10 cellular contexts compared by ENCODE assay signal in genomic region chr21:34795152-34796141, GRCh38.
DNase-seq lines count a peak whose midpoint lies in the region; ATAC-seq and TF ChIP-seq lines count a peak whose summit lies in the region.
"Had no signal": no experiment of that assay in that cellular context is flagged by ENCODE, and none has a peak within 500 bp of the region (broad histone marks: within the 10 kb centered on the region; RNA-seq: fewer than 3 reads in every experiment).

No MANE protein-coding gene starts in this region.

- BruUV-seq in mammary epithelial cell (replicated peaks; lab: Mats Ljungman, UMichigan), result TSS peak; percentile 11

- TF ChIP-seq CTCF in mammary epithelial cell (conservative IDR thresholded peaks at IDR 0.05 in 1 of 2, IDR thresholded peaks at IDR 0.05 in 1 of 2; ENCODE audit: extremely low read depth in 1 of 2, insufficient read depth in 1 of 2, low read depth in 1 of 2, low read length in 2 of 2), result peak in 1 of 2 donors; percentile 22

- no peak overlapping the region for H2BK12ac ChIP-seq in mesenchymal stem cell (ENCODE audit: low read length in 2 of 2)

- H4K8ac ChIP-seq in mesenchymal stem cell (ENCODE audit: low read length), result peak overlapping the region; percentile 45

- H3K4me2 ChIP-seq in mammary epithelial cell (ENCODE audit: insufficient read depth, low read depth, low read length), result no peak overlapping the region
- no peak overlapping the region for H3K4me2 ChIP-seq in mesenchymal stem cell (ENCODE audit: low read length, poor library complexity, severe bottlenecking)

- dilution Hi-C loops in mammary epithelial cell (cut with HindIII; ENCODE audit: low sequenced_read_pairs), result no loop called here

- no peak overlapping the region for H2BK120ac ChIP-seq in mesenchymal stem cell (ENCODE audit: low read depth, low read length)

- peak overlapping the region; percentile 22 to 80 for H3K18ac ChIP-seq in mesenchymal stem cell (ENCODE audit: low read depth in 1 of 2, low read length in 2 of 2)

- H3K27ac Mint-ChIP-seq in effector memory CD8-positive, alpha-beta T cell, result peak overlapping the region in 1 of 2 donors; percentile 13

- H3K4me3 ChIP-seq in mammary epithelial cell (replicated peaks in 1 of 3; ENCODE audit: insufficient read depth in 1 of 3, low read depth in 2 of 3, low read length in 3 of 3) (no peak overlapping the region), mesenchymal stem cell (ENCODE audit: insufficient read depth in 1 of 2, low read depth in 1 of 2, low read length in 2 of 2) (peak overlapping the region in 1 of 2 experiments; percentile 56)

- H3K9me3 Mint-ChIP-seq in effector memory CD8-positive, alpha-beta T cell, result no peaks in the 10 kb centered on the region
- H3K9me3 Mint-ChIP-seq: central memory CD8-positive, alpha-beta T cell had no signal

- H2AFZ ChIP-seq in mammary epithelial cell (ENCODE audit: low read depth, low read length) (no peak overlapping the region), mesenchymal stem cell (ENCODE audit: low read depth, low read length) (no peak overlapping the region)

- H2BK5ac ChIP-seq in mesenchymal stem cell (ENCODE audit: low read depth, low read length, poor library complexity, severe bottlenecking), result no peak overlapping the region

- H4K91ac ChIP-seq in mesenchymal stem cell (ENCODE audit: low read length), result peak overlapping the region; percentile 50

- intact Hi-C loops in Right ventricle myocardium inferior (cut with DNase I) (no loop called here), cardiac septum (cut with DNase I) (no loop called here), mammary epithelial cell (cut with micrococcal nuclease) (loop anchor here (1.0 to 2.0 kb wide), 4 partner anchors 12 to 86 kb away; no protein-coding TSS in a partner anchor)

- no peak overlapping the region for H3K23ac ChIP-seq in mesenchymal stem cell (ENCODE audit: low read length in 2 of 2)

- DNase-seq in Right ventricle myocardium inferior (ENCODE audit: missing footprints) (no peak), cardiac septum (ENCODE audit: low spot score) (no peak), mammary epithelial cell (peak; percentile 85), mesenchymal stem cell (peak; percentile 93), nucleus accumbens (lab: John Stamatoyannopoulos, UW) (no peak), GF-D8 (lab: John Stamatoyannopoulos, UW) (no peak), SHP77 treated with DMSO at 0.1 percent for 48 hours (lab: John Stamatoyannopoulos, UW) (no peak)
- DNase-seq in effector memory CD8-positive, alpha-beta T cell, result no peak
- DNase-seq: DND-41 had no signal

- H2AK5ac ChIP-seq in mesenchymal stem cell (ENCODE audit: low read length, severe bottlenecking), result no peak overlapping the region

- no peaks in the 10 kb centered on the region for H3K27me3 ChIP-seq in mammary epithelial cell (ENCODE audit: insufficient read depth, low read length)
- no peaks in the 10 kb centered on the region for H3K27me3 ChIP-seq in mesenchymal stem cell (ENCODE audit: control insufficient read depth in 1 of 2, insufficient read depth in 1 of 2, low read length in 2 of 2)

- no peak overlapping the region for H2BK15ac ChIP-seq in mesenchymal stem cell (ENCODE audit: low read depth, poor library complexity, severe bottlenecking)

- H3K27me3 Mint-ChIP-seq in effector memory CD8-positive, alpha-beta T cell, result no peaks in the 10 kb centered on the region
- H3K27me3 Mint-ChIP-seq: central memory CD8-positive, alpha-beta T cell had no signal

- no peak overlapping the region for H3K4me3 Mint-ChIP-seq in effector memory CD8-positive, alpha-beta T cell
- H3K4me3 Mint-ChIP-seq: central memory CD8-positive, alpha-beta T cell had no signal

- H3K36me3 Mint-ChIP-seq in effector memory CD8-positive, alpha-beta T cell (ENCODE audit: insufficient read depth), result peaks cover 69% of the 10 kb centered on the region

- H3K9ac ChIP-seq in mammary epithelial cell (ENCODE audit: insufficient read depth, low read length) (peak overlapping the region; percentile 48), mesenchymal stem cell (ENCODE audit: low read length) (peak overlapping the region; percentile 80)

- peaks cover 56% of the 10 kb centered on the region for H3K4me1 ChIP-seq in mammary epithelial cell (ENCODE audit: insufficient read depth, low read length)
- H3K4me1 ChIP-seq in mesenchymal stem cell (ENCODE audit: control insufficient read depth, insufficient read depth, low read depth, low read length), result peaks cover 2% of the 10 kb centered on the region

- H3K14ac ChIP-seq in mesenchymal stem cell (ENCODE audit: low read length in 2 of 2), result no peak overlapping the region

- H3K4ac ChIP-seq in mesenchymal stem cell (ENCODE audit: low read depth in 1 of 2, low read length in 2 of 2), result peak overlapping the region in 1 of 2 experiments; percentile 8

- H3K79me1 ChIP-seq in mesenchymal stem cell (replicated peaks; ENCODE audit: low read length, poor library complexity, severe bottlenecking), result peaks cover 21% of the 10 kb centered on the region

- no peaks in the 10 kb centered on the region for H4K20me1 ChIP-seq in mammary epithelial cell (ENCODE audit: insufficient read depth, low read length)

- 36% methylated on average over 10 of the region's 12 CpGs for WGBS in mammary epithelial cell (ENCODE audit: low coverage, missing lambda C conversion rate)
- 54% methylated on average over 8 of the region's 12 CpGs for WGBS in mesenchymal stem cell

- in situ Hi-C loops in mammary epithelial cell (cut with MboI; ENCODE audit: low sequenced_read_pairs in 2 of 2), result no loop called here

- H3K36me3 ChIP-seq in mammary epithelial cell (ENCODE audit: insufficient read depth, low read length), result peaks cover 63% of the 10 kb centered on the region
- H3K36me3 ChIP-seq in mesenchymal stem cell (ENCODE audit: control insufficient read depth in 1 of 2, insufficient read depth in 2 of 2, low read depth in 1 of 2, low read length in 2 of 2), result peaks cover 24 to 94% of the 10 kb centered on the region in 2 experiments

- peaks cover 66% of the 10 kb centered on the region for H3K79me2 ChIP-seq in mammary epithelial cell (ENCODE audit: insufficient read depth, low read length)

- H3K27ac ChIP-seq in mammary epithelial cell (ENCODE audit: insufficient read depth, low read depth, low read length) (peak overlapping the region; percentile 83), mesenchymal stem cell (ENCODE audit: low read length, poor library complexity, severe bottlenecking) (no peak overlapping the region)

- H3K9me3 ChIP-seq in mammary epithelial cell (replicated peaks; ENCODE audit: insufficient read depth, low read length) (no peaks in the 10 kb centered on the region), mesenchymal stem cell (ENCODE audit: control insufficient read depth, low read length) (no peaks in the 10 kb centered on the region)

- ATAC-seq in Right ventricle myocardium inferior, result peak; percentile 37
- ATAC-seq in effector memory CD8-positive, alpha-beta T cell (replicated peaks), result no peak

- CTCF ChIA-PET in mammary epithelial cell (lab: Charles Lee; ENCODE audit: low non-redundant PET), result no interaction called here

- H3K4me1 Mint-ChIP-seq in effector memory CD8-positive, alpha-beta T cell (ENCODE audit: low read depth in 2 of 2), result peaks cover 0 to 5% of the 10 kb centered on the region in 2 donors
- H3K4me1 Mint-ChIP-seq: central memory CD8-positive, alpha-beta T cell had no signal

Comparison
In these comparisons a context has a peak if more than half of its experiments do, and no peak if none do; other contexts are left out.
1. DNase-seq: peak in mammary epithelial cell (single experiment) and mesenchymal stem cell (single experiment); none in Right ventricle myocardium inferior (single experiment), cardiac septum (single experiment), effector memory CD8-positive, alpha-beta T cell (0 of 3), nucleus accumbens (0 of 56), GF-D8 (single experiment) and SHP77 treated with DMSO at 0.1 percent for 48 hours (single experiment).